ENCODE assay signal across 9 cellular contexts in the genomic region with DNA sequence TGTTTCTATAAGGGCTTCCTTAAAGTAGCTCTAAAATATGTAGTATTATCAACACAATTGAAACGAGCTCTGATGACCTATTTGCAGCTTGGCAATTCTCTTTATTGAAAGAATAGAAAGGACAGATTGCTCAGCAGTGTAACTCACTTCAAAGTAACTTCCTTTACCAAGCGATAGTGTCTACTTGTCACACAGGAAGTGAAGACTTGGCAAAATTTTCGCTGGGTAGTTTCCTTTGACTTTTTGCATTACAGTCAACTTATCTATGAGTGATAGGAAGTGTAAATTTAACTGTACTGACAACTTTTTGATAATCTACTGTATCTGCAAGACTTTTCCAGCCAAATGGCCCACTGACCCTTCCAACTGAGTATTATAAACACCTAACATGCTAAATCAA. TPM values are rescaled to one million over a fixed set of nuclear protein-coding genes. Genes with fewer than 3 reads are reported as not detected.
DNase-seq lines count a peak whose midpoint lies in the region; ATAC-seq and FAIRE-seq lines count a peak whose summit lies in the region.
"Had no signal": no experiment of that assay in that cellular context is flagged by ENCODE, and none has a peak within 500 bp of the region (broad histone marks: within the 10 kb centered on the region; RNA-seq: fewer than 3 reads in every experiment).

No MANE protein-coding gene starts in this region.

- peak; percentile 77 for FAIRE-seq in GM18507 (lab: Jason Lieb, UNC)

- ATAC-seq in GM21423 (IDR thresholded peaks at IDR 0.05; ENCODE audit: unreplicated experiment), result peak; percentile 80
- peak; percentile 64 for ATAC-seq in HG03460 (IDR thresholded peaks at IDR 0.05; ENCODE audit: unreplicated experiment)
- peak; percentile 44 to 63 for ATAC-seq in left cardiac atrium

- intact Hi-C loops in left cardiac atrium (cut with DNase I), result no loop called here

- DNase-seq in GM18507 (ENCODE audit: extremely low spot score, insufficient read length, low read depth), result no peak
- DNase-seq in left cardiac atrium, result no peak
- no peak for DNase-seq in cerebellar nuclear complex (lab: John Stamatoyannopoulos, UW)
- no peak for DNase-seq in effector CD4-positive, alpha-beta T cell
- DNase-seq in stimulated activated CD4-positive, alpha-beta T cell treated with anti-CD3 and anti-CD28 coated beads, Interleukin-12 subunit alpha, Interleukin-12 subunit beta, amount 100 ng/mL, for 4 hours, result no peak
- DNase-seq in NCI-H1105 (lab: John Stamatoyannopoulos, UW), result no peak
- DNase-seq: NCI-H1694 treated with DMSO at 0.1 percent for 48 hours had no signal

RNA-seq across cellular contexts. Expression of a gene that starts 22.8 kb away (rescaled TPM):
- 10 to 100 TPM in 1 of 2 donors, 1 to 10 TPM in 1; 7.9 to 17.0 TPM for total RNA-seq in left cardiac atrium
